11 cellular contexts compared by ENCODE assay signal in genomic region chr5:118937393-118938061, GRCh38. TPM values are rescaled to one million over a fixed set of nuclear protein-coding genes. Genes with fewer than 3 reads are reported as not detected.
DNase-seq lines count a peak whose midpoint lies in the region; ATAC-seq, FAIRE-seq and TF ChIP-seq lines count a peak whose summit lies in the region.
"Had no signal": no experiment of that assay in that cellular context is flagged by ENCODE, and none has a peak within 500 bp of the region (broad histone marks: within the 10 kb centered on the region; RNA-seq: fewer than 3 reads in every experiment).

No MANE protein-coding gene starts in this region.

- H3K4me3 ChIP-seq in fibroblast of the aortic adventitia (ENCODE audit: low read depth, low read length): no peak overlapping the region
- H3K4me3 ChIP-seq: colonic mucosa had no signal

- no peak for TF ChIP-seq POLR2A in GM12892 (IDR thresholded peaks at IDR 0.05; ENCODE audit: low read depth, low read length)

- peak; percentile 65 for FAIRE-seq in GM12892 (lab: Jason Lieb, UNC)

- ATAC-seq in GM21390 (IDR thresholded peaks at IDR 0.05; ENCODE audit: unreplicated experiment) (peak; percentile 60), HG03565 (IDR thresholded peaks at IDR 0.05; ENCODE audit: unreplicated experiment) (peak; percentile 47), HG02623 (IDR thresholded peaks at IDR 0.05; ENCODE audit: unreplicated experiment) (no peak)
- ATAC-seq: activated CD8-positive, alpha-beta memory T cell treated with anti-CD3 and anti-CD28 coated beads, Interleukin-2, amount 10 ng/mL, durations not matched to agents 7 days and 5 days had no signal

- no peak for TF ChIP-seq CTCF in fibroblast of the aortic adventitia (IDR thresholded peaks at IDR 0.05; ENCODE audit: insufficient read depth, low read length)

- no peak for DNase-seq in GM12892 (ENCODE audit: insufficient read length)
- peak; percentile 9 for DNase-seq in fibroblast of the aortic adventitia (ENCODE audit: low read depth)
- no peak for DNase-seq in activated CD8-positive, alpha-beta memory T cell treated with anti-CD3 and anti-CD28 coated beads, Interleukin-2, amount 50 U/mL, for 48 hours
- DNase-seq in NK-92 treated with Interleukin-12 subunit alpha and Interleukin-12 subunit beta, amount 100 ng/mL, for 24 hours (lab: John Stamatoyannopoulos, UW): no peak
- DNase-seq in NCI-H510A (lab: John Stamatoyannopoulos, UW): no peak
- DNase-seq: activated CD8-positive, alpha-beta memory T cell treated with anti-CD3 and anti-CD28 coated beads, Interleukin-2, amount 10 ng/mL, durations not matched to agents 7 days and 5 days; colonic mucosa; T1000 had no signal

RNA-seq across cellular contexts. Expression of gene DTWD2, which starts 50.8 kb away (rescaled TPM):
- 3.0 TPM for polyA plus RNA-seq in GM12892 (2012; ENCODE audit: missing spikeins)
- total RNA-seq in fibroblast of the aortic adventitia (ENCODE audit: low replicate concordance): 7.7 and 9.0 TPM in 2 replicates
